Comparison of ENCODE assay signal across 8 cellular contexts in the genomic region with DNA sequence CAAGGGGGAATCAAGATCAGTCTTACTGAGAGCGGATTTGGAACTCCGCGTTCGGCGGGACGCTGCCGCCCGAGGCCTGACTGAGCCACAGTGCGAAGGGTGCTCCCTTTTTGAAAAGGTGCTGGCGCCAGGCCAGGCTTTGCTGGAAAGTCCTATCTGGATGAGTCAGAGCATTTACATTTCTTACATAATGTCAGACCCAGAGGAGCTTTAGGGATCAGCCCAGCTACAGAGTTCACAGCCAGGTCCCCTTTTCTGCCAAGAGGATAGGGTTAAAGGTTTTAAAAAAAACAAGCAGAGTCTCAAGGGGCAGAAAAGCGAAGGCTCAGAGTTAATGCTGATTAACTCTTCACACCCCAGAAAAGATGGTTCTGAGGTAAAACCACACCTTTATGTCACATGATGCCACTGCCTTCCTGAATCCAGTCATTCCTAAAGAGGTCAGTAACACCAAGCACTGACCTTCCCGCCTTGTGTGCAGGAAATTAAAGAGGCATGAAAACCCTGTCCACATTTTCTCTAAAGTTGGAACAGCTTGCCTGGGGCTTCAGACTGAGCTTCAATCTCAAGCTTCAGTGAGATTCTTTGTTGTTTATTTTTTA. TPM values are rescaled to one million over a fixed set of nuclear protein-coding genes. Genes with fewer than 3 reads are reported as not detected.
DNase-seq lines count a peak whose midpoint lies in the region; ATAC-seq and TF ChIP-seq lines count a peak whose summit lies in the region.

No MANE protein-coding gene starts in this region.

- H3K27me3 Mint-ChIP-seq in activated naive CD4-positive, alpha-beta T cell treated with anti-CD3 and anti-CD28 coated beads for 36 hours (ENCODE audit: low read depth): no peaks in the 10 kb centered on the region

- peaks cover 2% of the 10 kb centered on the region for H3K79me2 ChIP-seq in parathyroid adenoma

- H3K27me3 ChIP-seq in BLaER1 treated with 17β-estradiol and CSF1 and Interleukin-3, amounts not matched to agents 10 nM and 100 nM: peaks cover 0 to 4% (median 0%) of the 10 kb centered on the region in 11 experiments; a peak in 1 of 22 replicates
- H3K27me3 ChIP-seq in Peyer's patch: no peaks in the 10 kb centered on the region
- no peaks in the 10 kb centered on the region for H3K27me3 ChIP-seq in parathyroid adenoma (ENCODE audit: control insufficient read depth, insufficient read depth, low read length)

- H4K20me1 ChIP-seq in BLaER1 treated with 17β-estradiol and CSF1 and Interleukin-3, amounts not matched to agents 10 nM and 100 nM: no peaks in the 10 kb centered on the region

- CTCF ChIA-PET in activated naive CD4-positive, alpha-beta T cell treated with anti-CD3 and anti-CD28 coated beads for 36 hours (lab: Charles Lee): interaction anchor here (0.5 to 1.9 kb wide), 10 partner anchors 14 to 701 kb away, joined by 3 to 16 read pairs (median 3); a partner anchor contains a TSS

- H3K4me1 ChIP-seq in BLaER1 treated with 17β-estradiol and CSF1 and Interleukin-3, amounts not matched to agents 10 nM and 100 nM: peaks cover 38 to 92% (median 49%) of the 10 kb centered on the region in 10 experiments
- H3K4me1 ChIP-seq in Peyer's patch: peaks cover 0 to 18% (median 0%) of the 10 kb centered on the region in 4 donors
- peaks cover 34% of the 10 kb centered on the region for H3K4me1 ChIP-seq in parathyroid adenoma

- no peaks in the 10 kb centered on the region for H3K9me3 Mint-ChIP-seq in activated naive CD4-positive, alpha-beta T cell treated with anti-CD3 and anti-CD28 coated beads for 36 hours

- peak overlapping the region; percentile 76 for H3K4me3 Mint-ChIP-seq in activated naive CD4-positive, alpha-beta T cell treated with anti-CD3 and anti-CD28 coated beads for 36 hours

- peak overlapping the region in 7 of 11 experiments; percentile 11 to 79 (median 66); a peak in 10 of 22 replicates for H3K27ac ChIP-seq in BLaER1 treated with 17β-estradiol and CSF1 and Interleukin-3, amounts not matched to agents 10 nM and 100 nM
- H3K27ac ChIP-seq in Peyer's patch (peak overlapping the region; percentile 59 to 91 (median 80)), parathyroid adenoma (peak overlapping the region; percentile 96)

- H3K9ac ChIP-seq in BLaER1 treated with 17β-estradiol and CSF1 and Interleukin-3, amounts not matched to agents 10 nM and 100 nM: peak overlapping the region in 10 of 11 experiments; percentile 45 to 73 (median 68); a peak in 18 of 22 replicates
- peak overlapping the region; percentile 47 for H3K9ac ChIP-seq in parathyroid adenoma

- DNase-seq in HK-2 (ENCODE audit: unreplicated experiment) (peak; percentile 84), Peyer's patch (peak; percentile 55 to 92 (median 87)), Right ventricle myocardium inferior (ENCODE audit: missing footprints) (peak; percentile 98)
- DNase-seq in activated naive CD4-positive, alpha-beta T cell treated with anti-CD3 and anti-CD28 coated beads for 36 hours: peak; percentile 94
- DNase-seq in effector CD8-positive, alpha-beta T cell (lab: John Stamatoyannopoulos, UW): no peak

- H3K4me3 ChIP-seq in BLaER1 treated with 17β-estradiol and CSF1 and Interleukin-3, amounts not matched to agents 10 nM and 100 nM: peak overlapping the region in 9 of 10 experiments; percentile 40 to 66 (median 49); a peak in 14 of 20 replicates
- H3K4me3 ChIP-seq in Peyer's patch (peak overlapping the region; percentile 33 to 46 (median 36)), parathyroid adenoma (ENCODE audit: low read depth, low read length) (peak overlapping the region; percentile 61)

- H3K36me3 Mint-ChIP-seq in activated naive CD4-positive, alpha-beta T cell treated with anti-CD3 and anti-CD28 coated beads for 36 hours (ENCODE audit: low read depth): no peaks in the 10 kb centered on the region

- peak overlapping the region; percentile 63 for H2AFZ ChIP-seq in parathyroid adenoma

- H3K4me2 ChIP-seq in BLaER1 treated with 17β-estradiol and CSF1 and Interleukin-3, amounts not matched to agents 10 nM and 100 nM: peak overlapping the region; percentile 87 to 97 (median 89)
- peak overlapping the region; percentile 73 for H3K4me2 ChIP-seq in parathyroid adenoma (ENCODE audit: low read length)

- H3K4me1 Mint-ChIP-seq in activated naive CD4-positive, alpha-beta T cell treated with anti-CD3 and anti-CD28 coated beads for 36 hours (ENCODE audit: low read depth): peaks cover 36% of the 10 kb centered on the region

- peak; percentile 39 to 42 for TF ChIP-seq POLR2A in Peyer's patch (IDR thresholded peaks at IDR 0.05)

- intact Hi-C loops in activated naive CD4-positive, alpha-beta T cell treated with anti-CD3 and anti-CD28 coated beads for 36 hours (cut with micrococcal nuclease): loop anchor here (2.0 to 10.0 kb wide), 3 partner anchors 73 to 401 kb away; no protein-coding TSS in a partner anchor
- intact Hi-C loops in Right ventricle myocardium inferior (cut with DNase I): no loop called here

- peak overlapping the region; percentile 81 for H3K27ac Mint-ChIP-seq in activated naive CD4-positive, alpha-beta T cell treated with anti-CD3 and anti-CD28 coated beads for 36 hours

- H3K9me3 ChIP-seq in BLaER1 treated with 17β-estradiol and CSF1 and Interleukin-3, amounts not matched to agents 10 nM and 100 nM (replicated peaks in 1 of 11): no peaks in the 10 kb centered on the region
- H3K9me3 ChIP-seq in Peyer's patch (no peaks in the 10 kb centered on the region), parathyroid adenoma (ENCODE audit: control insufficient read depth, low read length) (no peaks in the 10 kb centered on the region)

- TF ChIP-seq CTCF in Peyer's patch (IDR thresholded peaks at IDR 0.05): no peak
- TF ChIP-seq CTCF in parathyroid adenoma (IDR thresholded peaks at IDR 0.05): no peak

- ATAC-seq in GM19324 (IDR thresholded peaks at IDR 0.05; ENCODE audit: low FRiP score, unreplicated experiment): peak; percentile 52
- ATAC-seq in Right ventricle myocardium inferior: peak; percentile 70

- no peaks in the 10 kb centered on the region for H3K36me3 ChIP-seq in BLaER1 treated with 17β-estradiol and CSF1 and Interleukin-3, amounts not matched to agents 10 nM and 100 nM
- H3K36me3 ChIP-seq in Peyer's patch: no peaks in the 10 kb centered on the region
- no peaks in the 10 kb centered on the region for H3K36me3 ChIP-seq in parathyroid adenoma (ENCODE audit: control insufficient read depth, insufficient read depth, low read length)

RNA-seq across cellular contexts. Expression of a gene that starts 11.7 kb away (rescaled TPM):
- 10 to 100 TPM in 3 of 4 donors, 1 to 10 TPM in 1; 6.3 to 20.4 (median 12.7) TPM for total RNA-seq in Peyer's patch
- total RNA-seq in activated naive CD4-positive, alpha-beta T cell treated with anti-CD3 and anti-CD28 coated beads for 36 hours: 10 to 100 TPM; 11.4 to 11.9 TPM
- total RNA-seq in Right ventricle myocardium inferior: 6.2 TPM

RNA-seq across cellular contexts. Expression of a gene that starts 22.9 kb away (rescaled TPM):
- 1 to 10 TPM in 1 of 4 donors, under 1 TPM in 2, not detected in 1; 0.53 to 9.1 (median 0.94) TPM for total RNA-seq in Peyer's patch
- total RNA-seq in activated naive CD4-positive, alpha-beta T cell treated with anti-CD3 and anti-CD28 coated beads for 36 hours: not detected
- total RNA-seq in Right ventricle myocardium inferior: 2.9 TPM
